Comparison of ENCODE assay signal across 8 cellular contexts in genomic region chr1:151327223-151327902, GRCh38. TPM values are rescaled to one million over a fixed set of nuclear protein-coding genes. Genes with fewer than 3 reads are reported as not detected.
DNase-seq lines count a peak whose midpoint lies in the region; ATAC-seq and TF ChIP-seq lines count a peak whose summit lies in the region.

PI4KB (minus strand) TSS chr1:151327416; CDS start chr1:151316481, 10,935 bp downstream.

- H3K36me3 ChIP-seq in KMS-11 (ENCODE audit: insufficient read depth): peaks cover 7% of the 10 kb centered on the region; the same call in 1 of the 2 replicates
- peaks cover 5% of the 10 kb centered on the region; the same call in 1 of the 2 replicates for H3K36me3 ChIP-seq in Panc1 (ENCODE audit: control insufficient read depth, insufficient read depth, low read length)
- H3K36me3 ChIP-seq in mucosa of descending colon (ENCODE audit: low read depth): no peaks in the 10 kb centered on the region

- H3K9me3 Mint-ChIP-seq in Calu3 (ENCODE audit: low read depth, unreplicated experiment): no peaks in the 10 kb centered on the region
- no peaks in the 10 kb centered on the region for H3K9me3 Mint-ChIP-seq in activated T-cell treated with anti-CD3 and anti-CD28 coated beads, Interleukin-2, amount 50 U/mL, for 24 hours

- peak within 1 kb of the TSS; percentile 90 for H3K4me3 Mint-ChIP-seq in Calu3 (ENCODE audit: low read depth, unreplicated experiment)
- H3K4me3 Mint-ChIP-seq in activated T-cell treated with anti-CD3 and anti-CD28 coated beads, Interleukin-2, amount 50 U/mL, for 24 hours: peak within 1 kb of the TSS; percentile 89

- in situ Hi-C loops in Panc1 (cut with HindIII; ENCODE audit: low pct_unique_long_range_greater_than_20kb, low sequenced_read_pairs): no loop called here

- peak within 1 kb of the TSS; percentile 81 for H3K9ac ChIP-seq in KMS-11

- H3K4me1 ChIP-seq in KMS-11 (ENCODE audit: low read depth, poor library complexity, severe bottlenecking): peaks cover 20% of the 10 kb centered on the region
- peaks cover 15% of the 10 kb centered on the region for H3K4me1 ChIP-seq in Panc1 (ENCODE audit: control insufficient read depth, insufficient read depth, low read length)
- peaks cover 17% of the 10 kb centered on the region for H3K4me1 ChIP-seq in mucosa of descending colon (ENCODE audit: low read depth)

- peaks cover 41% of the 10 kb centered on the region for H3K36me3 Mint-ChIP-seq in Calu3 (ENCODE audit: insufficient read depth, unreplicated experiment)
- H3K36me3 Mint-ChIP-seq in activated T-cell treated with anti-CD3 and anti-CD28 coated beads, Interleukin-2, amount 50 U/mL, for 24 hours (ENCODE audit: low read depth): peaks cover 47% of the 10 kb centered on the region

- peaks cover 14% of the 10 kb centered on the region for H3K4me1 Mint-ChIP-seq in Calu3 (ENCODE audit: low read depth, unreplicated experiment)
- peaks cover 38% of the 10 kb centered on the region for H3K4me1 Mint-ChIP-seq in activated T-cell treated with anti-CD3 and anti-CD28 coated beads, Interleukin-2, amount 50 U/mL, for 24 hours (ENCODE audit: low read depth)

- peak within 1 kb of the TSS; percentile 92 for H3K27ac Mint-ChIP-seq in Calu3 (ENCODE audit: unreplicated experiment)
- H3K27ac Mint-ChIP-seq in activated T-cell treated with anti-CD3 and anti-CD28 coated beads, Interleukin-2, amount 50 U/mL, for 24 hours: peak within 1 kb of the TSS; percentile 98

- peak within 1 kb of the TSS; percentile 98 for H3K4me2 ChIP-seq in KMS-11

- H3K9me3 ChIP-seq in Panc1 (ENCODE audit: control insufficient read depth, insufficient read depth, low read depth, low read length) (no peaks in the 10 kb centered on the region), mucosa of descending colon (no peaks in the 10 kb centered on the region)

- peak within 1 kb of the TSS; percentile 64 for H2AFZ ChIP-seq in KMS-11 (ENCODE audit: low read depth)

- no TSS peak for BruUV-seq in Calu3 (replicated peaks; lab: Mats Ljungman, UMichigan)
- no TSS peak for BruUV-seq in Panc1 (replicated peaks; lab: Mats Ljungman, UMichigan)

- H3K4me3 ChIP-seq in KMS-11 (IDR thresholded peaks at IDR 0.05; ENCODE audit: insufficient read depth, low read depth, low read length) (peak within 1 kb of the TSS; percentile 98), Panc1 (ENCODE audit: low read depth in 2 of 2, low read length in 2 of 2) (peak within 1 kb of the TSS; percentile 79 to 82), epithelial cell of proximal tubule (ENCODE audit: low read depth, low read length) (peak within 1 kb of the TSS; percentile 65), mucosa of descending colon (peak within 1 kb of the TSS; percentile 74)

- H3K27me3 Mint-ChIP-seq in Calu3 (ENCODE audit: unreplicated experiment): no peaks in the 10 kb centered on the region
- H3K27me3 Mint-ChIP-seq in activated T-cell treated with anti-CD3 and anti-CD28 coated beads, Interleukin-2, amount 50 U/mL, for 24 hours: no peaks in the 10 kb centered on the region

- H4K20me1 ChIP-seq in KMS-11 (ENCODE audit: insufficient read depth): no peaks in the 10 kb centered on the region

- H3K79me2 ChIP-seq in KMS-11 (ENCODE audit: insufficient read depth, low read depth): peaks cover 34% of the 10 kb centered on the region

- DNase-seq in Calu3 (peak; percentile 96), Panc1 (ENCODE audit: low read depth, low spot score) (peak; percentile 96), epithelial cell of proximal tubule (ENCODE audit: low read depth) (peak; percentile 89), mucosa of descending colon (peak; percentile 84 to 97 (median 88))
- peak; percentile 85 for DNase-seq in activated T-cell treated with anti-CD3 and anti-CD28 coated beads, Interleukin-2, amount 50 U/mL, for 24 hours
- peak; percentile 58 to 73 for DNase-seq in stimulated activated CD8-positive, alpha-beta memory T cell treated with anti-CD3 and anti-CD28 coated beads, Interleukin-4, amount 100 ng/mL, for 1 hour (ENCODE audit: low read depth in 2 of 2, low spot score in 1 of 2)

- TF ChIP-seq CTCF in Calu3 (IDR thresholded peaks at IDR 0.05; ENCODE audit: unreplicated experiment) (no peak), KMS-11 (conservative IDR thresholded peaks at IDR 0.05; ENCODE audit: low read depth, low read length) (no peak), Panc1 (IDR thresholded peaks at IDR 0.05) (no peak), epithelial cell of proximal tubule (conservative IDR thresholded peaks at IDR 0.05; ENCODE audit: low read depth, low read length) (no peak), mucosa of descending colon (IDR thresholded peaks at IDR 0.05) (no peak)

- ATAC-seq in GM21576 (IDR thresholded peaks at IDR 0.05; ENCODE audit: unreplicated experiment) (peak; percentile 73), Panc1 (peak; percentile 97), mucosa of descending colon (peak; percentile 98)

- H3K27me3 ChIP-seq in KMS-11 (ENCODE audit: insufficient read depth, low read depth) (no peaks in the 10 kb centered on the region), Panc1 (ENCODE audit: control insufficient read depth, insufficient read depth, low read length) (no peaks in the 10 kb centered on the region)

- CTCF ChIA-PET in Calu3 (lab: Charles Lee): interaction anchor here (0.6 to 2.6 kb wide), 11 partner anchors 14 to 1151 kb away, joined by 3 to 22 read pairs (median 4); partner anchors contain the start of genes PSMB4 and SELENBP1
- CTCF ChIA-PET in Panc1 (lab: Charles Lee): interaction anchor here (0.6 to 2.2 kb wide), 6 partner anchors 13 to 432 kb away, joined by 3 to 10 read pairs (median 4); partner anchors contain the start of gene PSMB4

- H3K27ac ChIP-seq in KMS-11: peak within 1 kb of the TSS; percentile 71
- H3K27ac ChIP-seq in Panc1 (ENCODE audit: low read length): peak within 1 kb of the TSS; percentile 97

- intact Hi-C loops in Calu3 (cut with micrococcal nuclease; ENCODE audit: unreplicated experiment): no loop called here
- intact Hi-C loops in Panc1 (cut with micrococcal nuclease; ENCODE audit: unreplicated experiment): no loop called here
- intact Hi-C loops in mucosa of descending colon (cut with DNase I, micrococcal nuclease): no loop called here

- POLR2A ChIA-PET in Panc1 (lab: Charles Lee): interaction anchor here (0.5 to 0.7 kb wide), 5 partner anchors 11 to 243 kb away, joined by 3 to 8 read pairs (median 3); no protein-coding TSS in a partner anchor

RNA-seq across cellular contexts. Expression of gene PI4KB, which starts in this region (rescaled TPM):
- total RNA-seq in Calu3 (2022) (50.7 and 57.6 TPM in 2 replicates), Panc1 (2021; ENCODE audit: unreplicated experiment) (52.7 TPM), epithelial cell of proximal tubule (26.3 and 73.3 TPM in 2 replicates), mucosa of descending colon (10 to 100 TPM; 57.9 to 77.2 (median 58.9) TPM)
- 43.0 TPM for polyA plus RNA-seq in Panc1 (2012; ENCODE audit: insufficient read length)

Comparison
In these comparisons a context has a peak if more than half of its experiments do, and no peak if none do; other contexts are left out.
1. Peak in every context shown above with its lines: DNase-seq, ATAC-seq, H3K4me3 ChIP-seq and H3K27ac ChIP-seq.